12 cellular contexts compared by ENCODE assay signal in genomic region chr6:130138116-130138908, GRCh38.
DNase-seq lines count a peak whose midpoint lies in the region; ATAC-seq and TF ChIP-seq lines count a peak whose summit lies in the region.
"Had no signal": no experiment of that assay in that cellular context is flagged by ENCODE, and none has a peak within 500 bp of the region (broad histone marks: within the 10 kb centered on the region; RNA-seq: fewer than 3 reads in every experiment).

No MANE protein-coding gene starts in this region.

- no peaks in the 10 kb centered on the region for H3K9me3 ChIP-seq in heart left ventricle

- H3K27ac ChIP-seq in heart left ventricle = no peak overlapping the region

- H3K4me3 ChIP-seq in heart left ventricle = no peak overlapping the region

- peak overlapping the region; percentile 37 to 82 for H3K27ac Mint-ChIP-seq in activated naive CD4-positive, alpha-beta T cell treated with anti-CD3 and anti-CD28 coated beads, Interleukin-2, amount 50 U/mL, for 72 hours
- H3K27ac Mint-ChIP-seq: endodermal cell had no signal

- TF ChIP-seq CTCF in heart left ventricle (IDR thresholded peaks at IDR 0.05) = no peak

- peaks cover 10 to 11% of the 10 kb centered on the region in 2 donors for H3K36me3 Mint-ChIP-seq in activated naive CD4-positive, alpha-beta T cell treated with anti-CD3 and anti-CD28 coated beads, Interleukin-2, amount 50 U/mL, for 72 hours

- peaks cover 0 to 9% (median 0%) of the 10 kb centered on the region in 12 donors for H3K4me1 ChIP-seq in heart left ventricle

- H3K36me3 ChIP-seq in heart left ventricle = peaks cover 0 to 19% (median 3%) of the 10 kb centered on the region in 9 donors

- H3K27me3 ChIP-seq in heart left ventricle = no peaks in the 10 kb centered on the region

- intact Hi-C loops in heart left ventricle (cut with DNase I) = no loop called here

- no peak for TF ChIP-seq POLR2A in GM18505 (IDR thresholded peaks at IDR 0.05; ENCODE audit: borderline replicate concordance, extremely low read depth, insufficient read depth, insufficient read length)
- no peak for TF ChIP-seq POLR2A in heart left ventricle (IDR thresholded peaks at IDR 0.05)

- DNase-seq in activated naive CD4-positive, alpha-beta T cell treated with anti-CD3 and anti-CD28 coated beads, Interleukin-2, amount 50 U/mL, for 72 hours (ENCODE audit: low spot score in 2 of 2) = no peak
- DNase-seq in DMS114 treated with DMSO at 0.1 percent for 48 hours (lab: John Stamatoyannopoulos, UW; ENCODE audit: unreplicated experiment) (no peak), heart left ventricle (no peak), NK-92 (lab: John Stamatoyannopoulos, UW; ENCODE audit: unreplicated experiment) (no peak)
- DNase-seq: endodermal cell, hypothalamus, NCI-H1436, trophoblast cell had no signal

- peaks cover 0 to 7% of the 10 kb centered on the region in 2 donors for H3K9me3 Mint-ChIP-seq in activated naive CD4-positive, alpha-beta T cell treated with anti-CD3 and anti-CD28 coated beads, Interleukin-2, amount 50 U/mL, for 72 hours
- H3K9me3 Mint-ChIP-seq: endodermal cell had no signal

- WGBS in heart left ventricle, 4 donors = 75 to 93% (median 84%) methylated on average over 7 of the region's 7 CpGs

- ATAC-seq in GM18505 (IDR thresholded peaks at IDR 0.05; ENCODE audit: unreplicated experiment) (peak; percentile 69), GM19468 (IDR thresholded peaks at IDR 0.05; ENCODE audit: extremely low read depth, unreplicated experiment) (peak; percentile 19), HG03108 (IDR thresholded peaks at IDR 0.05; ENCODE audit: unreplicated experiment) (peak; percentile 51), HG02588 (IDR thresholded peaks at IDR 0.05; ENCODE audit: unreplicated experiment) (no peak), heart left ventricle (no peak)
- ATAC-seq in activated naive CD4-positive, alpha-beta T cell treated with anti-CD3 and anti-CD28 coated beads, Interleukin-2, amount 50 U/mL, for 72 hours = peak; percentile 70 to 82

Comparison
In these comparisons a context has a peak if more than half of its experiments do, and no peak if none do; other contexts are left out.
1. ATAC-seq: peak in GM18505 (single experiment), GM19468 (single experiment), HG03108 (single experiment) and activated naive CD4-positive, alpha-beta T cell treated with anti-CD3 and anti-CD28 coated beads, Interleukin-2, amount 50 U/mL, for 72 hours (2 of 2); none in HG02588 (single experiment) and heart left ventricle (0 of 4).